Comparison of ENCODE assay signal across 13 cellular contexts in the genomic region with DNA sequence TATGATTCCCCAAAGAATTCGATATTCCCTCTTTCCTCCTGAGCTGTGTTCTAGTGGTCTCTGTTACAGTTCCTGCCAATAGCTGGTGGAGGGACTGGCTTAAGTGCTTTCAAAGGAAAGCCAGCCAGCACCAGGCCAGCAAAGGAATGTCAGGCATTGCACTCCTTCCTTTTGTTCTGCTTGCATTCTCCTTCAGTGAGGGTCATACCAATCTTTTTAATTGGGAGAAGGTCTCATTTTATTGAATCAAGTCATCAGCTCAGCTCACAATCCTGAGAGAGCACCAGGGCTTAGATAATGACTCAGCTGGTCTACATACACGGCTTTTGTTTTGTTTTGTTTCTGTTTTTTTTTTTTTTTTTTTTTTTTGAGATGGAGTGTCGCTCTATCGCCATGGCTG.
DNase-seq lines count a peak whose midpoint lies in the region; ATAC-seq, FAIRE-seq and TF ChIP-seq lines count a peak whose summit lies in the region.
"Had no signal": no experiment of that assay in that cellular context is flagged by ENCODE, and none has a peak within 500 bp of the region (broad histone marks: within the 10 kb centered on the region; RNA-seq: fewer than 3 reads in every experiment).

No MANE protein-coding gene starts in this region.

- H3K27ac ChIP-seq in SJSA1 (peak overlapping the region; percentile 84), sigmoid colon (peak overlapping the region in 3 of 4 donors; percentile 15 to 82 (median 73)), RWPE1 (no peak overlapping the region)

- intact Hi-C loops in sigmoid colon (cut with DNase I): no loop called here

- no peak for ATAC-seq in GM18519 (IDR thresholded peaks at IDR 0.05; ENCODE audit: low FRiP score, unreplicated experiment)
- no peak for ATAC-seq in GM18867 (IDR thresholded peaks at IDR 0.05; ENCODE audit: unreplicated experiment)
- ATAC-seq: activated T-cell treated with anti-CD3 and anti-CD28 coated beads, Interleukin-2, amount 50 U/mL, for 72 hours; HCT116 had no signal

- POLR2A ChIA-PET in RWPE1 (lab: Yijun Ruan, JAX; ENCODE audit: low non-redundant PET): no interaction called here

- TF ChIP-seq POLR2A in H54 (IDR thresholded peaks at IDR 0.05; ENCODE audit: low read depth, low read length): no peak
- TF ChIP-seq POLR2A in sigmoid colon (IDR thresholded peaks at IDR 0.05): no peak

- H3K27me3 ChIP-seq in SJSA1 (replicated peaks) (no peaks in the 10 kb centered on the region), sigmoid colon (no peaks in the 10 kb centered on the region)

- H3K36me3 ChIP-seq in SJSA1: peaks cover 29% of the 10 kb centered on the region
- peaks cover 0 to 37% (median 7%) of the 10 kb centered on the region in 4 donors for H3K36me3 ChIP-seq in sigmoid colon

- TF ChIP-seq EP300 in sigmoid colon (IDR thresholded peaks at IDR 0.05): no peak

- H3K4me3 ChIP-seq in SJSA1 (no peak overlapping the region), fibroblast of pulmonary artery (replicated peaks; ENCODE audit: low read depth, low read length) (no peak overlapping the region), sigmoid colon (no peak overlapping the region)

- H3K4me1 ChIP-seq in SJSA1 (replicated peaks) (peaks cover 37% of the 10 kb centered on the region), sigmoid colon (peaks cover 0 to 72% (median 51%) of the 10 kb centered on the region in 4 donors)

- CTCF ChIA-PET in RWPE1 (lab: Yijun Ruan, JAX): interaction anchor here (0.5 to 1.2 kb wide), 2 partner anchors 16 to 381 kb away, joined by 3 read pairs; no protein-coding TSS in a partner anchor

- DNase-seq in H54 (ENCODE audit: insufficient read length, low spot score) (peak; percentile 47), SJSA1 (ENCODE audit: low read depth in 1 of 2, low spot score in 2 of 2) (peak; percentile 64 to 78), fibroblast of pulmonary artery (ENCODE audit: low read depth) (peak; percentile 66), sigmoid colon (no peak), RWPE1 (ENCODE audit: low spot score) (no peak)
- DNase-seq in activated CD4-positive, alpha-beta T cell treated with anti-CD3 and anti-CD28 coated beads for 4 hours: no peak
- DNase-seq: activated T-cell treated with anti-CD3 and anti-CD28 coated beads, Interleukin-2, amount 50 U/mL, for 72 hours; DMS79; naive B cell; stimulated activated naive CD4-positive, alpha-beta T cell had no signal

- 73 to 78% methylated on average over 4 of the region's 4 CpGs for WGBS in sigmoid colon, 2 donors

- TF ChIP-seq CTCF in fibroblast of pulmonary artery (IDR thresholded peaks at IDR 0.05; ENCODE audit: low read length, missing control alignments): no peak
- TF ChIP-seq CTCF in sigmoid colon (IDR thresholded peaks at IDR 0.05): no peak
- TF ChIP-seq CTCF in RWPE1 (conservative IDR thresholded peaks at IDR 0.05; ENCODE audit: low read depth): no peak

- FAIRE-seq in H54 (lab: Jason Lieb, UNC): no peak

- H3K9me3 ChIP-seq in SJSA1 (replicated peaks): no peaks in the 10 kb centered on the region
- H3K9me3 ChIP-seq in sigmoid colon: no peaks in the 10 kb centered on the region

Comparison
In these comparisons a context has a peak if more than half of its experiments do, and no peak if none do; other contexts are left out.
1. DNase-seq: peak in H54 (single experiment), SJSA1 (2 of 2) and fibroblast of pulmonary artery (single experiment); none in sigmoid colon (single experiment), activated CD4-positive, alpha-beta T cell treated with anti-CD3 and anti-CD28 coated beads for 4 hours (0 of 2) and RWPE1 (single experiment).